In the genomic region with DNA sequence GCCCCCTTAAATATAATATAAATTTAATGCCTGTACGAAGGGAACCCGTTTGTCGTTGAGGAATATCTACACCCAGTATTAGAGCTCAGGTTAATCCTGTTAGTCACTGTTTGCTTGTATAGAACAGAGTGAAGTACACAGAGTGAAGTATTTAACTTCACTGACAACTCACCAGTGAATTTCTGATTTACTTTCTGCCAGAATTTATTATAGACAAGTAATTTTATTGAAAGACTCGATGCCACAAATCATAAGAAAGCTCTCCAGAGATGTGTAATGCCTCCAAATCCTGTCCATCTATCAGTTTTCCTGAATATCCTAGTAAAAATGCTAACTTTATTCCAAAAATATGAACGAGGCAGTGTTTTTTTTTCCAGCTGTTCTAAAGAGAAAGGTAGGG, we compare ENCODE assay signal across 9 cellular contexts. TPM values are rescaled to one million over a fixed set of nuclear protein-coding genes. Genes with fewer than 3 reads are reported as not detected.
DNase-seq lines count a peak whose midpoint lies in the region; ATAC-seq, FAIRE-seq and TF ChIP-seq lines count a peak whose summit lies in the region.
"Had no signal": no experiment of that assay in that cellular context is flagged by ENCODE, and none has a peak within 500 bp of the region (broad histone marks: within the 10 kb centered on the region; RNA-seq: fewer than 3 reads in every experiment).

No MANE protein-coding gene starts in this region.

- H3K4me1 Mint-ChIP-seq in HFFc6 (ENCODE audit: low read depth) = peaks cover 16% of the 10 kb centered on the region

- H3K9me2 ChIP-seq in Karpas-422 (replicated peaks; ENCODE audit: insufficient read depth, low read length) = no peaks in the 10 kb centered on the region

- in situ Hi-C loops in K562 (cut with MboI) = no loop called here

- WGBS in K562 (ENCODE audit: insufficient coverage, low coverage, missing lambda C conversion rate) = 43% methylated on average over 5 of the region's 5 CpGs

- CTCF ChIA-PET in K562 (lab: Yijun Ruan, JAX; ENCODE audit: low intra/inter-chr PET ratio) = no interaction called here

- DNase-seq in HFFc6 = no peak
- no peak for DNase-seq in K562 (ENCODE audit: extremely low read depth in 1 of 4, low spot score in 3 of 4)
- no peak for DNase-seq in activated CD8-positive, alpha-beta memory T cell treated with anti-CD3 and anti-CD28 coated beads, Interleukin-2, amount 50 U/mL, for 48 hours
- DNase-seq in Karpas-422 = no peak
- no peak for DNase-seq in mucosa of gallbladder (ENCODE audit: low spot score)
- DNase-seq: GOT3 had no signal

- H3K9me3 ChIP-seq in K562 (replicated peaks; ENCODE audit: control insufficient read depth, insufficient read depth, low read depth, low read length) (no peaks in the 10 kb centered on the region), stomach smooth muscle (ENCODE audit: control insufficient read depth in 2 of 2, low read length in 2 of 2) (no peaks in the 10 kb centered on the region), Karpas-422 (ENCODE audit: low read length) (no peaks in the 10 kb centered on the region; the same call in 1 of the 2 replicates)

- TF ChIP-seq CTCF in HFFc6 (IDR thresholded peaks at IDR 0.05) = no peak
- TF ChIP-seq CTCF in K562 (IDR thresholded peaks at IDR 0.05 in 2 of 3, conservative IDR thresholded peaks at IDR 0.05 in 1 of 3; ENCODE audit: insufficient read depth in 2 of 3, low read depth in 1 of 3, low read length in 3 of 3) = no peak

- peak overlapping the region; percentile 97 for H3K4me3 Mint-ChIP-seq in HFFc6

- intact Hi-C loops in K562 (cut with micrococcal nuclease) = loop anchor here (2.0 to 5.0 kb wide), 3 partner anchors 36 to 174 kb away; partner anchors contain the start of gene SMARCA5

- BruUV-seq in K562 (replicated peaks; lab: Mats Ljungman, UMichigan) = no TSS peak

- no peak for TF ChIP-seq EP300 in K562 (IDR thresholded peaks at IDR 0.05; ENCODE audit: low read length)

- no peak for ATAC-seq in K562
- no peak for ATAC-seq in GM18498 (IDR thresholded peaks at IDR 0.05; ENCODE audit: unreplicated experiment)

- H3K9me3 Mint-ChIP-seq in HFFc6 = no peaks in the 10 kb centered on the region

- POLR2A ChIA-PET in K562 (lab: Yijun Ruan, JAX) = interaction anchor here (0.6 to 1.7 kb wide), 2 partner anchors 10 to 174 kb away, joined by 3 read pairs; no protein-coding TSS in a partner anchor

- no peak for TF ChIP-seq POLR2A in K562 (conservative IDR thresholded peaks at IDR 0.05)

- no peak overlapping the region for H2AFZ ChIP-seq in K562 (ENCODE audit: low read depth, low read length)
- no peak overlapping the region for H2AFZ ChIP-seq in Karpas-422 (ENCODE audit: low read length)

- H3K4me3 ChIP-seq in K562 = no peak overlapping the region
- peak overlapping the region; percentile 92 to 99 for H3K4me3 ChIP-seq in stomach smooth muscle (ENCODE audit: low read length in 2 of 2)
- no peak overlapping the region for H3K4me3 ChIP-seq in Karpas-422 (ENCODE audit: low read length)

- H3K27me3 Mint-ChIP-seq in HFFc6 (ENCODE audit: insufficient read depth) = peaks cover 3% of the 10 kb centered on the region

- H3K9me1 ChIP-seq in K562 (ENCODE audit: control insufficient read depth, insufficient read depth, low read length) = no peaks in the 10 kb centered on the region

- H3K4me1 ChIP-seq in K562 (replicated peaks in 1 of 2; ENCODE audit: control insufficient read depth in 2 of 2, insufficient read depth in 2 of 2, low read length in 2 of 2) = peaks cover 9 to 27% of the 10 kb centered on the region in 2 experiments; a peak in 4 of 5 replicates
- peaks cover 11% of the 10 kb centered on the region for H3K4me1 ChIP-seq in stomach smooth muscle (ENCODE audit: control insufficient read depth, insufficient read depth, low read length)
- H3K4me1 ChIP-seq in Karpas-422 (ENCODE audit: low read length) = no peaks in the 10 kb centered on the region

- H3K4me2 ChIP-seq in K562 (ENCODE audit: insufficient read depth, low read length) (peak overlapping the region; percentile 83), Karpas-422 (ENCODE audit: low read depth, low read length, poor library complexity, severe bottlenecking) (no peak overlapping the region)

- H3K36me3 ChIP-seq in K562 (ENCODE audit: control insufficient read depth, insufficient read depth, low read length) (no peaks in the 10 kb centered on the region), stomach smooth muscle (ENCODE audit: control insufficient read depth in 2 of 2, insufficient read depth in 2 of 2, low read length in 2 of 2) (no peaks in the 10 kb centered on the region), Karpas-422 (ENCODE audit: insufficient read depth, low read length) (no peaks in the 10 kb centered on the region)

- H3K79me2 ChIP-seq in K562 (ENCODE audit: control insufficient read depth, insufficient read depth, low read length) (peaks cover 42% of the 10 kb centered on the region), Karpas-422 (ENCODE audit: low read length) (no peaks in the 10 kb centered on the region)

- H3K9ac ChIP-seq in K562 (ENCODE audit: insufficient read depth in 1 of 2, low read depth in 2 of 2, low read length in 2 of 2) = peak overlapping the region in 1 of 2 experiments; percentile 64; a peak in 1 of 4 replicates
- H3K9ac ChIP-seq in stomach smooth muscle (ENCODE audit: low read length in 2 of 2) = peak overlapping the region; percentile 82 to 85
- H3K9ac ChIP-seq in Karpas-422 (ENCODE audit: low read length) = no peak overlapping the region

- TF ChIP-seq RAD21 in K562 (CRISPR knock-in tag; conservative IDR thresholded peaks at IDR 0.05 in 1 of 2, IDR thresholded peaks at IDR 0.05 in 1 of 2) = no peak

- H3K27ac Mint-ChIP-seq in HFFc6 = no peak overlapping the region; the same call in 1 of the 2 replicates

- no peaks in the 10 kb centered on the region for H4K20me1 ChIP-seq in K562 (replicated peaks; ENCODE audit: control insufficient read depth, insufficient read depth, low read length)
- H4K20me1 ChIP-seq in Karpas-422 (ENCODE audit: insufficient read depth, low read depth, low read length) = no peaks in the 10 kb centered on the region

- H3K27me3 ChIP-seq in K562 (ENCODE audit: control insufficient read depth in 2 of 2, insufficient read depth in 2 of 2, low read length in 2 of 2) (no peaks in the 10 kb centered on the region), layer of hippocampus (ENCODE audit: control insufficient read depth, insufficient read depth, low read length) (no peaks in the 10 kb centered on the region), stomach smooth muscle (ENCODE audit: control insufficient read depth in 1 of 2, insufficient read depth in 2 of 2, low read length in 2 of 2) (no peaks in the 10 kb centered on the region), Karpas-422 (ENCODE audit: low read length) (no peaks in the 10 kb centered on the region)

- no peaks in the 10 kb centered on the region for H3K36me3 Mint-ChIP-seq in HFFc6 (ENCODE audit: low read depth)

- no peak overlapping the region for H3K27ac ChIP-seq in K562 (ENCODE audit: extremely low read depth, low read depth, low read length)
- H3K27ac ChIP-seq in layer of hippocampus (ENCODE audit: low read depth, low read length) = peak overlapping the region; percentile 30
- H3K27ac ChIP-seq in stomach smooth muscle (ENCODE audit: low read length) = peak overlapping the region; percentile 86
- no peak overlapping the region for H3K27ac ChIP-seq in Karpas-422 (ENCODE audit: low read length)

- FAIRE-seq in K562 (lab: Jason Lieb, UNC) = peak; percentile 68

RNA-seq across cellular contexts. Expression of gene GAB1, which starts 1.6 kb away (rescaled TPM):
- 1 to 10 TPM; 6.6 to 8.9 (median 6.9) TPM for total RNA-seq in HFFc6 (2021; fragmentation: NEBNext Ultra II Directional; extraction: Animal tissue kit (Norgen Biotek cat#: 25700))
- 25.0 and 56.0 TPM in 2 replicates for total RNA-seq in K562 (2011; cell fraction: chromatin; rRNA removed; ENCODE audit: low replicate concordance)
- total RNA-seq in K562 (2011; cell fraction: nucleolus; rRNA removed) = 10.0 and 11.8 TPM in 2 replicates
- 25.5 and 30.8 TPM in 2 replicates for total RNA-seq in K562 (2011; cell fraction: nucleoplasm; rRNA removed)
- total RNA-seq in K562 (2014; rRNA removed) (5.3 and 8.9 TPM in 2 replicates), K562 (2014; rRNA removed; fragmentation: Illumina TruSeq; extraction: Trizol) (9.7 and 12.0 TPM in 2 replicates), K562 (2015; rRNA removed; fragmentation: Illumina TruSeq; extraction: Trizol) (8.0 and 8.7 TPM in 2 replicates), K562 (2021) (10.3 and 10.9 TPM in 2 replicates), mucosa of gallbladder (47.9 TPM)
- polyA plus RNA-seq in K562 (2011; rRNA removed) (7.5 and 8.8 TPM in 2 replicates), K562 (2014; fragmentation: Illumina TruSeq; extraction: Trizol) (12.4 and 14.6 TPM in 2 replicates), K562 (2014; fragmentation: Nextera tagmentation; extraction: Ambion mirVana) (1 to 10 TPM; 1.3 to 2.2 TPM), K562 (2014; rRNA removed) (2.9 and 7.1 TPM in 2 replicates)
- polyA plus RNA-seq in K562 (2011; cell fraction: cytosol; rRNA removed) = 3.1 and 3.5 TPM in 2 replicates
- 14.7 and 16.9 TPM in 2 replicates for polyA plus RNA-seq in K562 (2011; cell fraction: nucleus; rRNA removed)
- 2.7 and 5.0 TPM in 2 replicates for polyA plus RNA-seq in K562 (2012)
- polyA minus RNA-seq in K562 (2011; rRNA and poly(A)+ RNA removed) = 17.5 and 25.5 TPM in 2 replicates
- 7.1 and 7.4 TPM in 2 replicates for polyA minus RNA-seq in K562 (2011; cell fraction: cytosol; rRNA and poly(A)+ RNA removed)
- polyA minus RNA-seq in K562 (2011; cell fraction: nucleus; rRNA and poly(A)+ RNA removed) = 14.5 and 16.8 TPM in 2 replicates
- 0.58 TPM in 1 of 2 replicates, not detected in the other for total RNA-seq in Karpas-422 (2014; rRNA removed; shearing (Covaris generic); ENCODE audit: low replicate concordance)

Comparison
In these comparisons a context has a peak if more than half of its experiments do, and no peak if none do; other contexts are left out.
1. H3K27ac ChIP-seq: peak in layer of hippocampus (single experiment) and stomach smooth muscle (single experiment); none in K562 (single experiment) and Karpas-422 (single experiment).
2. H3K4me3 ChIP-seq: peak in stomach smooth muscle (2 of 2); none in K562 (single experiment) and Karpas-422 (single experiment).